Comparison of ENCODE assay signal across 1 cellular context in genomic region chr2:18651842-18652774, GRCh38.
A peak's percentile ranks its signal among the peaks of the same experiment; 100 is the strongest.
TF ChIP-seq lines count a peak whose summit lies in the region.

No MANE protein-coding gene starts in this region.

TF ChIP-seq in SK-N-SH, 30 proteins besides CTCF, POLR2A, EP300 and RAD21:
- 0 out of 2 replicates have a peak, but pooled peaks have one; percentile 18 for TF ChIP-seq REST (IDR thresholded peaks at IDR 0.05; ENCODE audit: low read depth, low read length)
- TF ChIP-seq TCF12 (IDR thresholded peaks at IDR 0.05) = peak; percentile 78
- peak; percentile 46 for TF ChIP-seq JUND (IDR thresholded peaks at IDR 0.05)
- peak; percentile 39; the same call in 1 of the 2 replicates for TF ChIP-seq NFIC (IDR thresholded peaks at IDR 0.05; ENCODE audit: borderline replicate concordance)
- TF ChIP-seq POLR2AphosphoS5 (IDR thresholded peaks at IDR 0.05; ENCODE audit: low read depth, low read length) = peak; percentile 55; the same call in 1 of the 2 replicates
- no peak for TF ChIP-seq YY1 (IDR thresholded peaks at IDR 0.05; ENCODE audit: low read depth)
- TF ChIP-seq MEF2A (IDR thresholded peaks at IDR 0.05; ENCODE audit: borderline replicate concordance, low read depth) = peak; percentile 12; the same call in 1 of the 2 replicates
- TF ChIP-seq NRF1 (IDR thresholded peaks at IDR 0.05; ENCODE audit: low read depth, low read length) = no peak
- no peak for TF ChIP-seq RCOR1 (IDR thresholded peaks at IDR 0.05; ENCODE audit: low read length)
- TF ChIP-seq PBX3 (IDR thresholded peaks at IDR 0.05) = peak; percentile 33
- TF ChIP-seq ZBTB33 (IDR thresholded peaks at IDR 0.05; ENCODE audit: borderline replicate concordance, low read depth) = no peak
- TF ChIP-seq RXRA (IDR thresholded peaks at IDR 0.05; ENCODE audit: borderline replicate concordance, low read depth) = peak; percentile 45; the same call in 1 of the 2 replicates
- TF ChIP-seq MAX (IDR thresholded peaks at IDR 0.05; ENCODE audit: low read depth) = peak; percentile 58
- TF ChIP-seq FOSL2 (IDR thresholded peaks at IDR 0.05; ENCODE audit: borderline replicate concordance, low read depth) = peak; percentile 46; the same call in 1 of the 2 replicates
- peak; percentile 64; the same call in 1 of the 2 replicates for TF ChIP-seq TEAD4 (IDR thresholded peaks at IDR 0.05; ENCODE audit: borderline replicate concordance, insufficient read depth)
